ENCODE assay signal across 8 cellular contexts in genomic region chr17:80260791-80261158, GRCh38. TPM values are rescaled to one million over a fixed set of nuclear protein-coding genes. Genes with fewer than 3 reads are reported as not detected.
DNase-seq lines count a peak whose midpoint lies in the region; ATAC-seq and TF ChIP-seq lines count a peak whose summit lies in the region.

RNF213 (plus strand) TSS chr17:80260852; CDS start chr17:80263682, 2,830 bp downstream.

- H3K36me3 Mint-ChIP-seq in activated T-cell treated with anti-CD3 and anti-CD28 coated beads, Interleukin-2, amount 50 U/mL, for 4 hours (ENCODE audit: insufficient read depth), result peaks cover 11% of the 10 kb centered on the region

- TF ChIP-seq CTCF in esophagus muscularis mucosa (IDR thresholded peaks at IDR 0.05), result no peak

- H3K4me1 Mint-ChIP-seq in activated T-cell treated with anti-CD3 and anti-CD28 coated beads, Interleukin-2, amount 50 U/mL, for 4 hours (ENCODE audit: low read depth), result peaks cover 64% of the 10 kb centered on the region

- peak; percentile 56 for TF ChIP-seq POLR2A in esophagus muscularis mucosa (IDR thresholded peaks at IDR 0.05; ENCODE audit: low read depth)

- no peak for TF ChIP-seq EP300 in esophagus muscularis mucosa (IDR thresholded peaks at IDR 0.05)

- intact Hi-C loops in esophagus muscularis mucosa (cut with DNase I), result loop anchor here (2.0 to 5.0 kb wide), 2 partner anchors 40 to 113 kb away; partner anchors contain the start of genes EIF4A3, SGSH and SLC26A11

- H3K4me3 ChIP-seq in esophagus muscularis mucosa, result peak within 1 kb of the TSS; percentile 83 to 93 (median 89)
- H3K4me3 ChIP-seq in urinary bladder (ENCODE audit: low read depth, low read length), result peak within 1 kb of the TSS; percentile 98

- H3K4me1 ChIP-seq in esophagus muscularis mucosa (peaks cover 36 to 51% (median 45%) of the 10 kb centered on the region in 4 donors), urinary bladder (ENCODE audit: insufficient read depth) (peaks cover 5% of the 10 kb centered on the region)

- no peaks in the 10 kb centered on the region for H3K27me3 Mint-ChIP-seq in activated T-cell treated with anti-CD3 and anti-CD28 coated beads, Interleukin-2, amount 50 U/mL, for 4 hours (ENCODE audit: low read depth)

- H3K9me3 Mint-ChIP-seq in activated T-cell treated with anti-CD3 and anti-CD28 coated beads, Interleukin-2, amount 50 U/mL, for 4 hours, result no peaks in the 10 kb centered on the region

- H3K4me3 Mint-ChIP-seq in activated T-cell treated with anti-CD3 and anti-CD28 coated beads, Interleukin-2, amount 50 U/mL, for 4 hours, result peak within 1 kb of the TSS; percentile 93

- H3K9me3 ChIP-seq in esophagus muscularis mucosa, result no peaks in the 10 kb centered on the region

- peak; percentile 22 for ATAC-seq in GM21390 (IDR thresholded peaks at IDR 0.05; ENCODE audit: unreplicated experiment)
- peak; percentile 12 to 18 for ATAC-seq in activated T-cell treated with anti-CD3 and anti-CD28 coated beads, Interleukin-2, amount 50 U/mL, for 4 hours

- peak; percentile 49 for DNase-seq in COLO829 (ENCODE audit: low spot score)
- DNase-seq in NCI-H226, result peak; percentile 3
- peak; percentile 37 for DNase-seq in activated T-cell treated with anti-CD3 and anti-CD28 coated beads, Interleukin-2, amount 50 U/mL, for 4 hours
- DNase-seq in esophagus muscularis mucosa (ENCODE audit: extremely low spot score), result no peak
- peak; percentile 44 for DNase-seq in myocyte (ENCODE audit: low read depth)
- no peak for DNase-seq in NCI-H446 treated with DMSO at 0.1 percent for 48 hours (lab: John Stamatoyannopoulos, UW)

- no CpG with 5 or more reads among the region's 54 CpGs for WGBS in esophagus muscularis mucosa
- WGBS in urinary bladder, result under 1% methylated on average over 48 of the region's 54 CpGs

- H3K36me3 ChIP-seq in esophagus muscularis mucosa, result peaks cover 2 to 11% (median 7%) of the 10 kb centered on the region in 4 donors
- no peaks in the 10 kb centered on the region for H3K36me3 ChIP-seq in urinary bladder (ENCODE audit: insufficient read depth)

- no peaks in the 10 kb centered on the region for H3K27me3 ChIP-seq in esophagus muscularis mucosa

- H3K27ac ChIP-seq in esophagus muscularis mucosa (replicated peaks in 1 of 4) (peak within 1 kb of the TSS; percentile 96 to 99 (median 98)), urinary bladder (ENCODE audit: low read depth) (peak within 1 kb of the TSS; percentile 96)

RNA-seq across cellular contexts. Expression of gene RNF213, which starts in this region (rescaled TPM):
- 100 to 1,000 TPM; 205 to 289 (median 262) TPM for total RNA-seq in activated T-cell treated with anti-CD3 and anti-CD28 coated beads, Interleukin-2, amount 50 U/mL, for 4 hours
- total RNA-seq in esophagus muscularis mucosa (10 to 100 TPM; 55.8 to 85.7 (median 75.9) TPM), myocyte (39.0 and 48.3 TPM in 2 replicates), urinary bladder (81.5 TPM)
- 51.2 TPM for polyA plus RNA-seq in myocyte (2012)
- 37.2 TPM for polyA plus RNA-seq in urinary bladder

Comparison
In these comparisons a context has a peak if more than half of its experiments do, and no peak if none do; other contexts are left out.
1. DNase-seq: peak in COLO829 (single experiment), NCI-H226 (single experiment), activated T-cell treated with anti-CD3 and anti-CD28 coated beads, Interleukin-2, amount 50 U/mL, for 4 hours (single experiment) and myocyte (single experiment); none in esophagus muscularis mucosa (single experiment) and NCI-H446 treated with DMSO at 0.1 percent for 48 hours (single experiment).